In genomic region chr12:2353691-2354090, GRCh38 we compare ENCODE assay signal across 18 cellular contexts.
"Had no signal": no experiment of that assay in that cellular context is flagged by ENCODE, and none has a peak within 500 bp of the region (broad histone marks: within the 10 kb centered on the region; RNA-seq: fewer than 3 reads in every experiment).

No MANE protein-coding gene starts in this region.

- H3K27ac Mint-ChIP-seq: activated naive CD8-positive, alpha-beta T cell treated with anti-CD3 and anti-CD28 coated beads, Interleukin-2, amount 10 ng/mL, durations not matched to agents 7 days and 5 days; naive thymus-derived CD4-positive, alpha-beta T cell; stimulated activated naive CD8-positive, alpha-beta T cell treated with anti-CD3 and anti-CD28 coated beads, Interleukin-15, Interleukin-2, amounts not matched to agents 100 ng/mL and 50 ng/mL, for 24 hours; T-helper 17 cell had no signal

- H3K36me3 ChIP-seq: gastroesophageal sphincter, lower lobe of right lung, prostate gland, uterus had no signal

- ATAC-seq: activated T-cell treated with anti-CD3 and anti-CD28 coated beads, Interleukin-2, amount 50 U/mL, for 4 hours; gastroesophageal sphincter; lower lobe of right lung; naive thymus-derived CD4-positive, alpha-beta T cell; T-helper 17 cell had no signal

- H3K4me3 Mint-ChIP-seq: activated naive CD8-positive, alpha-beta T cell treated with anti-CD3 and anti-CD28 coated beads, Interleukin-2, amount 10 ng/mL, durations not matched to agents 7 days and 5 days; activated T-cell treated with anti-CD3 and anti-CD28 coated beads, Interleukin-2, amount 50 U/mL, for 4 hours; naive thymus-derived CD4-positive, alpha-beta T cell; stimulated activated naive CD8-positive, alpha-beta T cell treated with anti-CD3 and anti-CD28 coated beads, Interleukin-15, Interleukin-2, amounts not matched to agents 100 ng/mL and 50 ng/mL, for 24 hours; T-helper 17 cell had no signal

- H3K4me3 ChIP-seq: gastroesophageal sphincter, hepatocyte, lower lobe of right lung, prostate gland, uterus had no signal

- H3K36me3 Mint-ChIP-seq: activated naive CD8-positive, alpha-beta T cell treated with anti-CD3 and anti-CD28 coated beads, Interleukin-2, amount 10 ng/mL, durations not matched to agents 7 days and 5 days had no signal

- H3K27me3 ChIP-seq: gastroesophageal sphincter, hepatocyte, uterus had no signal

- H3K4me1 ChIP-seq: prostate gland, uterus had no signal

- H3K27ac ChIP-seq: gastroesophageal sphincter, hepatocyte, lower lobe of right lung, prostate gland had no signal

- H3K9me3 Mint-ChIP-seq: activated naive CD8-positive, alpha-beta T cell treated with anti-CD3 and anti-CD28 coated beads, Interleukin-2, amount 10 ng/mL, durations not matched to agents 7 days and 5 days; activated T-cell treated with anti-CD3 and anti-CD28 coated beads, Interleukin-2, amount 50 U/mL, for 4 hours; naive thymus-derived CD4-positive, alpha-beta T cell; stimulated activated naive CD8-positive, alpha-beta T cell treated with anti-CD3 and anti-CD28 coated beads, Interleukin-15, Interleukin-2, amounts not matched to agents 100 ng/mL and 50 ng/mL, for 24 hours had no signal

- DNase-seq: activated CD4-positive, alpha-beta T cell treated with anti-CD3 and anti-CD28 coated beads, Interleukin-2, amount 50 U/mL, for 48 hours; activated CD4-positive, CD25-positive, alpha-beta regulatory T cell treated with anti-CD3 and anti-CD28 coated beads, Interleukin-2, amount 50 U/mL, for 72 hours; activated gamma-delta T cell treated with Interleukin-2 at 50 U/mL for 16 hours; activated naive CD8-positive, alpha-beta T cell treated with anti-CD3 and anti-CD28 coated beads, Interleukin-2, amount 10 ng/mL, durations not matched to agents 7 days and 5 days; activated T-cell treated with anti-CD3 and anti-CD28 coated beads, Interleukin-2, amount 50 U/mL, for 4 hours; aorta; cortex of kidney; effector memory CD4-positive, alpha-beta T cell; lower lobe of right lung; naive thymus-derived CD4-positive, alpha-beta T cell; stimulated activated CD4-positive, alpha-beta T cell treated with anti-CD3 and anti-CD28 coated beads, Interleukin-15, amount 100 ng/mL, for 24 hours; stimulated activated CD4-positive, alpha-beta T cell treated with anti-CD3 and anti-CD28 coated beads, Interleukin-4, amount 100 ng/mL, for 24 hours; T-helper 17 cell; uterus had no signal
